8 cellular contexts compared by ENCODE assay signal in genomic region chr9:105244274-105244995, GRCh38. TPM values are rescaled to one million over a fixed set of nuclear protein-coding genes. Genes with fewer than 3 reads are reported as not detected.
DNase-seq lines count a peak whose midpoint lies in the region; ATAC-seq and TF ChIP-seq lines count a peak whose summit lies in the region.

SLC44A1 (plus strand) TSS chr9:105244651; CDS start chr9:105244869, 218 bp downstream.

- H3K9ac ChIP-seq in HUES48 (ENCODE audit: low read depth, low read length) (peak within 1 kb of the TSS; percentile 89), NT2/D1 (ENCODE audit: insufficient read length, low read depth) (peak within 1 kb of the TSS; percentile 80)

- H3K4me3 Mint-ChIP-seq in Calu3 (ENCODE audit: low read depth, unreplicated experiment) (peak within 1 kb of the TSS; percentile 96), endothelial cell (ENCODE audit: unreplicated experiment) (peak within 1 kb of the TSS; percentile 96)

- H3K27ac ChIP-seq in HUES48 (ENCODE audit: low read depth, low read length), result peak within 1 kb of the TSS; percentile 86

- H3K36me3 Mint-ChIP-seq in Calu3 (ENCODE audit: insufficient read depth, unreplicated experiment), result peaks cover 24% of the 10 kb centered on the region
- H3K36me3 Mint-ChIP-seq in endothelial cell (ENCODE audit: low read depth, unreplicated experiment), result peaks cover 6% of the 10 kb centered on the region

- peak; percentile 88 for ATAC-seq in GM21423 (IDR thresholded peaks at IDR 0.05; ENCODE audit: unreplicated experiment)

- H3K36me3 ChIP-seq in HUES48 (ENCODE audit: control insufficient read depth, insufficient read depth, low read length) (no peaks in the 10 kb centered on the region), NT2/D1 (ENCODE audit: insufficient read depth, insufficient read length, low read length) (no peaks in the 10 kb centered on the region)

- H3K27me3 Mint-ChIP-seq in Calu3 (ENCODE audit: unreplicated experiment) (no peaks in the 10 kb centered on the region), endothelial cell (ENCODE audit: unreplicated experiment) (peaks cover 21% of the 10 kb centered on the region)

- intact Hi-C loops in Calu3 (cut with micrococcal nuclease; ENCODE audit: unreplicated experiment), result no loop called here

- CTCF ChIA-PET in Calu3 (lab: Charles Lee), result interaction anchor here (0.8 to 2.1 kb wide), 9 partner anchors 20 to 381 kb away, joined by 3 to 6 read pairs (median 5); no protein-coding TSS in a partner anchor

- H3K4me1 ChIP-seq in HUES48 (ENCODE audit: control insufficient read depth, insufficient read depth, low read length) (peaks cover 66% of the 10 kb centered on the region), NT2/D1 (ENCODE audit: insufficient read depth, insufficient read length) (peaks cover 4% of the 10 kb centered on the region)

- peak within 1 kb of the TSS; percentile 81 for H3K4me3 ChIP-seq in HUES48 (ENCODE audit: low read depth, low read length)
- peak within 1 kb of the TSS; percentile 75 for H3K4me3 ChIP-seq in NT2/D1 (ENCODE audit: insufficient read length, low read depth)

- H3K4me1 Mint-ChIP-seq in Calu3 (ENCODE audit: low read depth, unreplicated experiment) (peaks cover 7% of the 10 kb centered on the region), endothelial cell (ENCODE audit: unreplicated experiment) (peaks cover 50% of the 10 kb centered on the region)

- H3K27me3 ChIP-seq in HUES48 (ENCODE audit: control insufficient read depth, insufficient read depth, low read length) (no peaks in the 10 kb centered on the region), NT2/D1 (ENCODE audit: insufficient read depth, insufficient read length) (no peaks in the 10 kb centered on the region)

- TF ChIP-seq CTCF in Calu3 (IDR thresholded peaks at IDR 0.05; ENCODE audit: unreplicated experiment), result no peak
- no peak for TF ChIP-seq CTCF in endothelial cell (IDR thresholded peaks at IDR 0.05; ENCODE audit: unreplicated experiment)

- H3K9me3 Mint-ChIP-seq in Calu3 (ENCODE audit: low read depth, unreplicated experiment), result no peaks in the 10 kb centered on the region
- H3K9me3 Mint-ChIP-seq in endothelial cell (ENCODE audit: unreplicated experiment), result no peaks in the 10 kb centered on the region

- no peaks in the 10 kb centered on the region for H3K9me3 ChIP-seq in HUES48 (ENCODE audit: control insufficient read depth, insufficient read depth, low read length)
- H3K9me3 ChIP-seq in NT2/D1 (ENCODE audit: insufficient read depth, low read length), result no peaks in the 10 kb centered on the region

- DNase-seq in Calu3 (peak; percentile 95), NT2/D1 (ENCODE audit: low read depth, low spot score) (peak; percentile 84), endothelial cell (ENCODE audit: low spot score) (peak; percentile 95), midbrain (lab: John Stamatoyannopoulos, UW) (peak; percentile 96)
- DNase-seq in activated CD8-positive, alpha-beta memory T cell treated with anti-CD3 and anti-CD28 coated beads, Interleukin-2, amount 50 U/mL, for 48 hours, result peak; percentile 95
- peak; percentile 86 to 88 for DNase-seq in stimulated activated CD8-positive, alpha-beta memory T cell treated with anti-CD3 and anti-CD28 coated beads, Interleukin-15, amount 100 ng/mL, for 48 hours (ENCODE audit: low read depth in 2 of 2)

- H3K27ac Mint-ChIP-seq in Calu3 (ENCODE audit: unreplicated experiment) (peak within 1 kb of the TSS; percentile 70), endothelial cell (ENCODE audit: unreplicated experiment) (peak within 1 kb of the TSS; percentile 88)

- BruUV-seq in Calu3 (replicated peaks; lab: Mats Ljungman, UMichigan), result no TSS peak

RNA-seq across cellular contexts. Expression of gene SLC44A1, which starts in this region (rescaled TPM):
- 36.6 and 41.2 TPM in 2 replicates for total RNA-seq in Calu3 (2022)
- 69.7 TPM for total RNA-seq in endothelial cell (ENCODE audit: unreplicated experiment)

Comparison
In these comparisons a context has a peak if more than half of its experiments do, and no peak if none do; other contexts are left out.
1. Peak in every context shown above with its lines: DNase-seq, ATAC-seq, H3K4me3 ChIP-seq and H3K27ac ChIP-seq.